Comparison of ENCODE assay signal across 25 cellular contexts in genomic region chr2:60377825-60378224, GRCh38.
"Had no signal": no experiment of that assay in that cellular context is flagged by ENCODE, and none has a peak within 500 bp of the region (broad histone marks: within the 10 kb centered on the region; RNA-seq: fewer than 3 reads in every experiment).

No MANE protein-coding gene starts in this region.

- H3K4me1 ChIP-seq: neural progenitor cell, parathyroid adenoma, psoas muscle, right lobe of liver, sigmoid colon, thyroid gland, tibial nerve, upper lobe of left lung, vagina had no signal

- H3K4me3 ChIP-seq: neural progenitor cell, ovary, psoas muscle, right lobe of liver, sigmoid colon, stomach, thoracic aorta, thyroid gland, tibial nerve, upper lobe of left lung, vagina had no signal

- H3K27me3 ChIP-seq: neural progenitor cell, ovary, right lobe of liver, sigmoid colon, stomach, thyroid gland, tibial nerve, upper lobe of left lung, vagina had no signal

- FAIRE-seq: small intestine, urothelium cell line had no signal

- DNase-seq: occipital lobe; ovary; posterior cingulate gyrus; psoas muscle; right cardiac atrium; right lobe of liver; sigmoid colon; small intestine; stimulated activated CD4-positive, alpha-beta T cell treated with anti-CD3 and anti-CD28 coated beads, Interleukin-15, amount 100 ng/mL, for 24 hours; stimulated activated CD4-positive, alpha-beta T cell treated with anti-CD3 and anti-CD28 coated beads, Interleukin-2, amount 100 ng/mL, for 24 hours; stimulated activated CD4-positive, alpha-beta T cell treated with anti-CD3 and anti-CD28 coated beads, Interleukin-2, amount 100 ng/mL, for 48 hours; stimulated activated CD4-positive, alpha-beta T cell treated with anti-CD3 and anti-CD28 coated beads, Interleukin-4, amount 100 ng/mL, for 24 hours; stimulated activated naive B cell treated with anti-CD40 and anti-IgM and Interleukin-4, amounts not matched to agents 10 μg/mL and 1 μg/mL and 100 μg/mL, for 72 hours; stimulated activated naive CD4-positive, alpha-beta T cell treated with Interleukin-2 at 50 U/mL for 16 hours; stomach; thyroid gland; trophoblast cell; upper lobe of left lung had no signal

- H3K36me3 ChIP-seq: neural progenitor cell, ovary, right lobe of liver, sigmoid colon, stomach, thoracic aorta, thyroid gland, tibial nerve, upper lobe of left lung, vagina had no signal

- H3K9me3 ChIP-seq: ovary, psoas muscle, right lobe of liver, sigmoid colon, stomach, thoracic aorta, thyroid gland, tibial nerve, upper lobe of left lung, vagina had no signal

- H3K27ac ChIP-seq: neural progenitor cell, ovary, parathyroid adenoma, psoas muscle, right lobe of liver, sigmoid colon, stomach, thoracic aorta, thyroid gland, tibial nerve, upper lobe of left lung, vagina had no signal

- ATAC-seq: psoas muscle; right cardiac atrium; right lobe of liver; stimulated activated effector memory CD8-positive, alpha-beta T cell treated with anti-CD3 and anti-CD28 coated beads, Interleukin-12 subunit alpha, Interleukin-12 subunit beta, amount 100 ng/mL, for 72 hours; stimulated activated naive B cell treated with anti-CD40 and anti-IgM and Interleukin-4, amounts not matched to agents 10 μg/mL and 1 μg/mL and 100 μg/mL, for 72 hours had no signal
